ENCODE assay signal across 24 cellular contexts in the genomic region with DNA sequence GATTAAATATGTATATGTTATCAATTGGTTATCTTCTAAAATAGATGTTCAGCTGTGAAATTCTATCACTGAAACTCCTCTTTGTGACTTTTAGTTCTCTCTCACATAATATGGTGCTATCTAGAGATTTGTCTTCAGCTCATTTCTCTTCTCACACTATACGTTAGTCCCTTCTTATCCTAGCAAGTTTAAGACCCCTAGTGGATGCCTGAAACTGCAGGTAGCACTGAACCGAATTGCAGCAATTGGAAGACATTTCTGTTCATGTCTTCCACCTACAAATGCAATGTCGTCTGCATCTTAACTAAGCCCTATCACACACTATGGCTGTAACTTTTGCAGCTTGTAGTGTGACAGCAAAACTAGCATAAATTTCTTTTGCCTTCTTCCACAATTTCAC.
A peak's percentile ranks its signal among the peaks of the same experiment; 100 is the strongest.
DNase-seq lines count a peak whose midpoint lies in the region; ATAC-seq, FAIRE-seq and TF ChIP-seq lines count a peak whose summit lies in the region.
"Had no signal": no experiment of that assay in that cellular context is flagged by ENCODE, and none has a peak within 500 bp of the region (broad histone marks: within the 10 kb centered on the region; RNA-seq: fewer than 3 reads in every experiment).

No MANE protein-coding gene starts in this region.

- POLR2A ChIA-PET in H1 (lab: Charles Lee; ENCODE audit: partially characterized antibody) = no interaction called here

- H3K4me1 Mint-ChIP-seq in GM23338 = peaks cover 10% of the 10 kb centered on the region
- H3K4me1 Mint-ChIP-seq in activated naive CD8-positive, alpha-beta T cell treated with anti-CD3 and anti-CD28 coated beads, Interleukin-2, amount 50 U/mL, for 24 hours = no peaks in the 10 kb centered on the region

- H4K8ac ChIP-seq in H1 (ENCODE audit: extremely low read depth, insufficient read depth, low read length) = no peak overlapping the region

- H2AFZ ChIP-seq in GM23338 (peak overlapping the region; percentile 29; the same call in 1 of the 2 replicates), H1 (ENCODE audit: low read length) (peak overlapping the region; percentile 51; the same call in 1 of the 2 replicates)
- H2AFZ ChIP-seq: PC-9 had no signal

- H3K9me3 Mint-ChIP-seq in GM23338 = peaks cover 29% of the 10 kb centered on the region
- H3K9me3 Mint-ChIP-seq in activated naive CD8-positive, alpha-beta T cell treated with anti-CD3 and anti-CD28 coated beads, Interleukin-2, amount 50 U/mL, for 24 hours = peaks cover 19% of the 10 kb centered on the region

- no peaks in the 10 kb centered on the region; the same call in 1 of the 2 replicates for H3K36me3 ChIP-seq in GM23338 (ENCODE audit: insufficient read depth)
- no peaks in the 10 kb centered on the region; a peak in 1 of 8 replicates for H3K36me3 ChIP-seq in H1 (ENCODE audit: control insufficient read depth in 2 of 4, insufficient read depth in 4 of 4, low read length in 3 of 4)
- H3K36me3 ChIP-seq: BLaER1 had no signal

- FAIRE-seq in H1 (lab: Jason Lieb, UNC) = no peak
- FAIRE-seq in GM12891 (lab: Jason Lieb, UNC) = no peak
- FAIRE-seq: GM19239, H54 had no signal

- no peaks in the 10 kb centered on the region for H4K20me1 ChIP-seq in GM23338 (replicated peaks; ENCODE audit: insufficient read depth)
- H4K20me1 ChIP-seq in H1 (replicated peaks in 1 of 2; ENCODE audit: control insufficient read depth in 1 of 2, insufficient read depth in 2 of 2, low read length in 2 of 2) = no peaks in the 10 kb centered on the region
- H4K20me1 ChIP-seq: BLaER1 had no signal

- no peaks in the 10 kb centered on the region for H3K23me2 ChIP-seq in H1 (ENCODE audit: low read depth, low read length)

- peaks cover 29% of the 10 kb centered on the region; the same call in 2 of the 3 replicates for H3K36me3 Mint-ChIP-seq in GM23338 (ENCODE audit: low read depth)
- H3K36me3 Mint-ChIP-seq in activated naive CD8-positive, alpha-beta T cell treated with anti-CD3 and anti-CD28 coated beads, Interleukin-2, amount 50 U/mL, for 24 hours (ENCODE audit: low read depth) = no peaks in the 10 kb centered on the region
- H3K36me3 Mint-ChIP-seq: CD8-positive, alpha-beta T cell had no signal

- no peak overlapping the region for H3K27ac Mint-ChIP-seq in GM23338
- no peak overlapping the region for H3K27ac Mint-ChIP-seq in activated naive CD8-positive, alpha-beta T cell treated with anti-CD3 and anti-CD28 coated beads, Interleukin-2, amount 50 U/mL, for 24 hours
- H3K27ac Mint-ChIP-seq: CD8-positive, alpha-beta T cell had no signal

- no peak overlapping the region for H2BK12ac ChIP-seq in H1 (ENCODE audit: low read depth, low read length)

- no peak overlapping the region for H3K9ac ChIP-seq in H1 (replicated peaks in 1 of 4; ENCODE audit: extremely low read depth in 1 of 4, low read depth in 3 of 4, low read length in 3 of 4)
- H3K9ac ChIP-seq: BLaER1 had no signal

- TF ChIP-seq EP300 in H1 (IDR thresholded peaks at IDR 0.05; ENCODE audit: borderline replicate concordance in 1 of 2, low read depth in 2 of 2, low read length in 2 of 2) = no peak

- no peak overlapping the region for H4K5ac ChIP-seq in H1 (ENCODE audit: insufficient read length, low read depth, low read length)

- H4K91ac ChIP-seq in H1 (replicated peaks; ENCODE audit: insufficient read length, low read length) = no peak overlapping the region

- H3K4me3 ChIP-seq in GM23338 (no peak overlapping the region), NB4 (ENCODE audit: low read depth, low read length) (no peak overlapping the region), H1 (ENCODE audit: extremely low read depth in 1 of 4, insufficient read depth in 2 of 4, low read depth in 3 of 4, low read length in 4 of 4) (no peak overlapping the region)
- H3K4me3 ChIP-seq: BLaER1, PC-9, SK-N-MC had no signal

- no peaks in the 10 kb centered on the region for H3F3A ChIP-seq in GM23338 (replicated peaks; ENCODE audit: low read depth)

- peaks cover 6 to 8% of the 10 kb centered on the region in 2 experiments; a peak in 3 of 4 replicates for H3K9me3 ChIP-seq in H1 (ENCODE audit: insufficient read depth in 2 of 2, low read depth in 1 of 2, low read length in 1 of 2)
- H3K9me3 ChIP-seq: BLaER1 had no signal

- H3K9me2 ChIP-seq in GM23338 (ENCODE audit: insufficient read depth) = peaks cover 8% of the 10 kb centered on the region

- CTCF ChIA-PET in H1 (lab: Charles Lee; ENCODE audit: partially characterized antibody) = interaction anchor here (0.6 to 1.7 kb wide), 4 partner anchors 9 to 112 kb away, joined by 3 to 4 read pairs (median 3); no protein-coding TSS in a partner anchor

- H3K4me2 ChIP-seq in GM23338 (no peak overlapping the region), H1 (ENCODE audit: insufficient read depth in 1 of 2, low read depth in 2 of 2, low read length in 2 of 2) (no peak overlapping the region)
- H3K4me2 ChIP-seq: BLaER1, PC-9 had no signal

- no peak overlapping the region for H3K14ac ChIP-seq in H1 (ENCODE audit: insufficient read length)

- no peak overlapping the region for H2AK5ac ChIP-seq in H1 (ENCODE audit: low read depth, low read length)

- no peaks in the 10 kb centered on the region for H3K79me2 ChIP-seq in GM23338 (replicated peaks; ENCODE audit: insufficient read depth)
- H3K79me2 ChIP-seq in H1 (ENCODE audit: control insufficient read depth in 1 of 2, insufficient read depth in 2 of 2, low read length in 2 of 2) = no peaks in the 10 kb centered on the region

- ATAC-seq in GM23338 = no peak
- no peak for ATAC-seq in GM21723 (IDR thresholded peaks at IDR 0.05; ENCODE audit: unreplicated experiment)
- no peak for ATAC-seq in activated naive CD8-positive, alpha-beta T cell treated with anti-CD3 and anti-CD28 coated beads, Interleukin-2, amount 50 U/mL, for 24 hours
- ATAC-seq: CD8-positive, alpha-beta T cell had no signal

- peaks cover 12% of the 10 kb centered on the region; the same call in 1 of the 2 replicates for H3K4me1 ChIP-seq in GM23338 (ENCODE audit: insufficient read depth)
- no peaks in the 10 kb centered on the region for H3K4me1 ChIP-seq in H1 (replicated peaks in 1 of 4; ENCODE audit: control insufficient read depth in 3 of 4, insufficient read depth in 4 of 4, low read length in 3 of 4)
- H3K4me1 ChIP-seq: BLaER1 had no signal

- H3K23ac ChIP-seq in H1 (ENCODE audit: insufficient read length) = no peak overlapping the region

- no peak overlapping the region for H3K18ac ChIP-seq in H1 (ENCODE audit: extremely low read depth, low read length)

- H3K79me1 ChIP-seq in H1 (ENCODE audit: low read depth, low read length) = no peaks in the 10 kb centered on the region

- H3K27ac ChIP-seq in GM23338 (ENCODE audit: low read depth) (no peak overlapping the region), H1 (ENCODE audit: low read depth, low read length) (no peak overlapping the region)
- H3K27ac ChIP-seq: BLaER1, PC-9, SK-N-MC had no signal

- peak overlapping the region; percentile 21 for H3K4ac ChIP-seq in H1 (replicated peaks; ENCODE audit: insufficient read length, low read depth, low read length)

- no peak overlapping the region for H2BK20ac ChIP-seq in H1 (ENCODE audit: low read length)

- H3K27me3 Mint-ChIP-seq in GM23338 (ENCODE audit: insufficient read depth, low read depth, poor library complexity) = no peaks in the 10 kb centered on the region
- no peaks in the 10 kb centered on the region for H3K27me3 Mint-ChIP-seq in activated naive CD8-positive, alpha-beta T cell treated with anti-CD3 and anti-CD28 coated beads, Interleukin-2, amount 50 U/mL, for 24 hours

- no peak overlapping the region for H2BK15ac ChIP-seq in H1 (ENCODE audit: low read length)

- H3K56ac ChIP-seq in H1 (replicated peaks; ENCODE audit: insufficient read length, low read depth, low read length) = no peak overlapping the region

- peak; percentile 17 to 19; a peak in 1 of 4 replicates for TF ChIP-seq RAD21 in H1 (IDR thresholded peaks at IDR 0.05 in 1 of 2, conservative IDR thresholded peaks at IDR 0.05 in 1 of 2; ENCODE audit: low read depth in 2 of 2, low read length in 2 of 2)

- no peaks in the 10 kb centered on the region for H3K27me3 ChIP-seq in GM23338 (ENCODE audit: insufficient read depth)
- no peaks in the 10 kb centered on the region for H3K27me3 ChIP-seq in H1 (replicated peaks in 1 of 4; ENCODE audit: control insufficient read depth in 3 of 4, extremely low read depth in 1 of 4, insufficient read depth in 3 of 4, low read length in 3 of 4)
- H3K27me3 ChIP-seq: BLaER1 had no signal

- TF ChIP-seq POLR2A in NB4 (IDR thresholded peaks at IDR 0.05; ENCODE audit: extremely low read depth, insufficient read length) (no peak), H1 (IDR thresholded peaks at IDR 0.05; ENCODE audit: control extremely low read depth in 1 of 2, low read depth in 2 of 2, low read length in 2 of 2) (no peak), GM12891 (IDR thresholded peaks at IDR 0.05; ENCODE audit: low read depth, low read length) (no peak)

- H2BK5ac ChIP-seq in H1 (ENCODE audit: low read depth, low read length) = no peak overlapping the region

- DNase-seq in GM23338 (ENCODE audit: low spot score) (peak; percentile 16), NB4 (ENCODE audit: low read depth) (peak; percentile 6), H1 (ENCODE audit: low read depth in 1 of 2, low spot score in 2 of 2) (no peak), DMS79 (lab: John Stamatoyannopoulos, UW) (no peak), GM12891 (ENCODE audit: insufficient read length, low spot score) (no peak)
- DNase-seq in activated naive CD8-positive, alpha-beta T cell treated with anti-CD3 and anti-CD28 coated beads, Interleukin-2, amount 50 U/mL, for 24 hours = no peak
- DNase-seq: CD8-positive, alpha-beta T cell; DMS153; EL; GF-D8; KG1; NCI-H1694; NCI-H2081; NCI-H2171 treated with DMSO at 0.1 percent for 48 hours; NCI-H446; NCI-H526; PC-9; RPMI8226; SHP77 treated with DMSO at 0.1 percent for 48 hours had no signal

- 90% methylated on average over 3 of the region's 3 CpGs; no CpG with 5 or more reads in 1 of the 2 experiments for WGBS in H1 (ENCODE audit: extremely low coverage in 1 of 2, insufficient coverage in 1 of 2, insufficient read length in 1 of 2, insufficient replicate concordance in 2 of 2, low coverage in 1 of 2, low lambda C conversion rate in 2 of 2, missing lambda C conversion rate in 1 of 2), 2 experiments

- no peak overlapping the region for H3K4me3 Mint-ChIP-seq in GM23338
- H3K4me3 Mint-ChIP-seq in activated naive CD8-positive, alpha-beta T cell treated with anti-CD3 and anti-CD28 coated beads, Interleukin-2, amount 50 U/mL, for 24 hours = no peak overlapping the region
- H3K4me3 Mint-ChIP-seq: CD8-positive, alpha-beta T cell had no signal

- TF ChIP-seq CTCF in GM23338 (conservative IDR thresholded peaks at IDR 0.05; ENCODE audit: low read depth in 2 of 2) (peak; percentile 35 to 36; a peak in 2 of 4 replicates), NB4 (IDR thresholded peaks at IDR 0.05; ENCODE audit: low read depth, low read length) (no peak), H1 (IDR thresholded peaks at IDR 0.05; ENCODE audit: control extremely low read depth in 1 of 3, insufficient read depth in 1 of 3, low read depth in 1 of 3, low read length in 3 of 3) (peak in 1 of 3 experiments; percentile 29; a peak in 1 of 4 replicates)

- no peak overlapping the region for H2BK120ac ChIP-seq in H1 (replicated peaks; ENCODE audit: low read depth, low read length)

TF ChIP-seq in H1, 55 proteins besides CTCF, POLR2A, EP300 and RAD21 (continues in another document):
- TF ChIP-seq SP4 (IDR thresholded peaks at IDR 0.05; ENCODE audit: low read length) = no peak

TF ChIP-seq in GM12891, 5 proteins besides CTCF, POLR2A, EP300 and RAD21 (continues in another document):
- TF ChIP-seq PAX5 (IDR thresholded peaks at IDR 0.05; ENCODE audit: insufficient read depth, low read length, severe bottlenecking) (no peak), POU2F2 (IDR thresholded peaks at IDR 0.05; ENCODE audit: low read depth, low read length) (no peak)

Comparison
In these comparisons a context has a peak if more than half of its experiments do, and no peak if none do; other contexts are left out.
1. DNase-seq: peak in GM23338 (single experiment) and NB4 (single experiment); none in H1 (0 of 2), DMS79 (single experiment), GM12891 (single experiment) and activated naive CD8-positive, alpha-beta T cell treated with anti-CD3 and anti-CD28 coated beads, Interleukin-2, amount 50 U/mL, for 24 hours (single experiment).